In the genomic region with DNA sequence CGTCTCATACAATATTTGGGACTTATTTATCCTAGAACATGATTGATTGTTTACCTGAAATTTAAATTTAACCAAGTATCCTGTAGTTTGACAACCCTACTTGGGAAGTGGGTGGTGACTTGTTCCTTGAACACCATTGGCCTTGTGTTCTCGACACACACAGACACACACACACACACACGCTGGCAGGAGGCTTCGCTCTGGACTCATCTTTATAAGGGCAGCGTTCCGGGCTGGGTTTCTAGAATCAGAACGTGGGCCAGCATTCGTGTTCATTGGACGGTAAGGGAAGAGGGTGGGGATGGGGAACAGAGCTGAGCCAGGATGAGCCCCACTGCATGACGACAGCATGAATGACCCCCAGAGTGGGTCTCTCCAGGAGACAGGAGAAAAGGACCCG, we compare ENCODE assay signal across 27 cellular contexts. TPM values are rescaled to one million over a fixed set of nuclear protein-coding genes. Genes with fewer than 3 reads are reported as not detected.
"Had no signal": no experiment of that assay in that cellular context is flagged by ENCODE, and none has a peak within 500 bp of the region (broad histone marks: within the 10 kb centered on the region; RNA-seq: fewer than 3 reads in every experiment).

No MANE protein-coding gene starts in this region.

- H3K4me2 ChIP-seq: KMS-11, SK-N-SH had no signal

- FAIRE-seq: HTR-8/SVneo, K562 had no signal

- H3K4me3 ChIP-seq: K562 had no signal

- H3K27ac ChIP-seq: HL-60, KMS-11, RWPE1 had no signal

- H3K9me3 ChIP-seq: SK-N-SH had no signal

- ATAC-seq: K562, Panc1, PC-3 had no signal

- DNase-seq: Kasumi-1; MM.1S; NCI-H1048; NCI-H1105; NCI-H1436 treated with DMSO at 0.1 percent for 48 hours; NCI-H1694; NCI-H187 treated with DMSO at 0.1 percent for 48 hours; NCI-H2029 treated with DMSO at 0.1 percent for 48 hours; NCI-H2171 treated with DMSO at 0.1 percent for 48 hours; NCI-H345; NCI-H446 treated with DMSO at 0.1 percent for 48 hours; NCI-H510A treated with DMSO at 0.1 percent for 48 hours; NCI-H526; NCI-H82; NK-92 treated with Interleukin-12 subunit alpha and Interleukin-12 subunit beta, amount 100 ng/mL, for 24 hours; PC-3; SK-N-SH had no signal

RNA-seq across cellular contexts. Expression of gene SSTR4, which starts 16.2 kb away (rescaled TPM):
- total RNA-seq: K562, M059J, OCI-LY7, PC-3, SK-MEL-5 had no signal
- polyA plus RNA-seq: IgD-negative memory B cell, K562, SK-N-SH had no signal

RNA-seq across cellular contexts. Expression of gene THBD, which starts 30.5 kb away (rescaled TPM):
- total RNA-seq: OCI-LY7, SK-MEL-5 had no signal
- polyA plus RNA-seq: IgD-negative memory B cell had no signal
